In genomic region chr2:30424231-30424630, GRCh38 we compare ENCODE assay signal across 11 cellular contexts.
"Had no signal": no experiment of that assay in that cellular context is flagged by ENCODE, and none has a peak within 500 bp of the region (broad histone marks: within the 10 kb centered on the region; RNA-seq: fewer than 3 reads in every experiment).

No MANE protein-coding gene starts in this region.

- H3K4me3 ChIP-seq: heart left ventricle, tibial nerve had no signal

- H3K27me3 ChIP-seq: heart left ventricle, tibial nerve had no signal

- H2AFZ ChIP-seq: parathyroid adenoma had no signal

- H3K9me3 Mint-ChIP-seq: activated T-cell treated with anti-CD3 and anti-CD28 coated beads, Interleukin-2, amount 50 U/mL, for 24 hours had no signal

- DNase-seq: activated CD4-positive, alpha-beta T cell treated with anti-CD3 and anti-CD28 coated beads for 36 hours; activated gamma-delta T cell treated with Interleukin-2 at 50 U/mL for 16 hours; activated T-cell treated with anti-CD3 and anti-CD28 coated beads, Interleukin-2, amount 50 U/mL, for 24 hours; central memory CD4-positive, alpha-beta T cell; cortex of kidney; effector CD8-positive, alpha-beta T cell; heart left ventricle; stimulated activated CD4-positive, alpha-beta T cell treated with anti-CD3 and anti-CD28 coated beads, Interleukin-4, amount 100 ng/mL, for 24 hours; WERI-Rb-1 had no signal

- H3K9me3 ChIP-seq: heart left ventricle, tibial nerve had no signal

- H3K4me1 ChIP-seq: parathyroid adenoma had no signal

- H3K27ac ChIP-seq: heart left ventricle, parathyroid adenoma, WERI-Rb-1 had no signal

- H3K4me3 Mint-ChIP-seq: activated CD4-positive, alpha-beta T cell treated with anti-CD3 and anti-CD28 coated beads for 36 hours; activated T-cell treated with anti-CD3 and anti-CD28 coated beads, Interleukin-2, amount 50 U/mL, for 24 hours had no signal

- H3K79me2 ChIP-seq: parathyroid adenoma had no signal

- H3K9ac ChIP-seq: parathyroid adenoma had no signal

- H3K36me3 ChIP-seq: heart left ventricle, tibial nerve, WERI-Rb-1 had no signal

- ATAC-seq: activated CD4-positive, alpha-beta T cell treated with anti-CD3 and anti-CD28 coated beads for 36 hours; heart left ventricle had no signal

- H3K27me3 Mint-ChIP-seq: activated CD4-positive, alpha-beta T cell treated with anti-CD3 and anti-CD28 coated beads for 36 hours; activated T-cell treated with anti-CD3 and anti-CD28 coated beads, Interleukin-2, amount 50 U/mL, for 24 hours had no signal

- H3K27ac Mint-ChIP-seq: activated CD4-positive, alpha-beta T cell treated with anti-CD3 and anti-CD28 coated beads for 36 hours had no signal
